ENCODE assay signal across 10 cellular contexts in genomic region chr9:86629530-86629929, GRCh38.
"Had no signal": no experiment of that assay in that cellular context is flagged by ENCODE, and none has a peak within 500 bp of the region (broad histone marks: within the 10 kb centered on the region; RNA-seq: fewer than 3 reads in every experiment).

No MANE protein-coding gene starts in this region.

- H2AFZ ChIP-seq: GM23248, GM23338 had no signal

- DNase-seq: GM23248, GOT3, H7, H9, HFFc6 had no signal

- H3K36me3 ChIP-seq: HAP-1 had no signal

- FAIRE-seq: H1, H54 had no signal

- H3K9ac ChIP-seq: GM23248 had no signal

- H3K4me1 ChIP-seq: HAP-1 had no signal

- H3K4me3 ChIP-seq: GM23248, GM23338, HAP-1 had no signal

- ATAC-seq: GM23338, HCT116 had no signal

- H3K4me2 ChIP-seq: GM23338 had no signal

- H3K27ac ChIP-seq: GM23248 had no signal

- H3K9me3 ChIP-seq: HAP-1 had no signal
